ENCODE assay signal across 2 cellular contexts in genomic region chr14:61478971-61479473, GRCh38.
TF ChIP-seq lines count a peak whose summit lies in the region.

No MANE protein-coding gene starts in this region.

TF ChIP-seq in liver, 16 proteins besides CTCF, POLR2A, EP300 and RAD21 (continued from another document):
- no peak for TF ChIP-seq YY1 (IDR thresholded peaks at IDR 0.05)
- TF ChIP-seq JUND (IDR thresholded peaks at IDR 0.05), result no peak
- TF ChIP-seq FOXA1 (IDR thresholded peaks at IDR 0.05), result no peak
- TF ChIP-seq FOXA2 (IDR thresholded peaks at IDR 0.05), result no peak
- no peak for TF ChIP-seq TAF1 (conservative IDR thresholded peaks at IDR 0.05)
- TF ChIP-seq, protein P1, sequence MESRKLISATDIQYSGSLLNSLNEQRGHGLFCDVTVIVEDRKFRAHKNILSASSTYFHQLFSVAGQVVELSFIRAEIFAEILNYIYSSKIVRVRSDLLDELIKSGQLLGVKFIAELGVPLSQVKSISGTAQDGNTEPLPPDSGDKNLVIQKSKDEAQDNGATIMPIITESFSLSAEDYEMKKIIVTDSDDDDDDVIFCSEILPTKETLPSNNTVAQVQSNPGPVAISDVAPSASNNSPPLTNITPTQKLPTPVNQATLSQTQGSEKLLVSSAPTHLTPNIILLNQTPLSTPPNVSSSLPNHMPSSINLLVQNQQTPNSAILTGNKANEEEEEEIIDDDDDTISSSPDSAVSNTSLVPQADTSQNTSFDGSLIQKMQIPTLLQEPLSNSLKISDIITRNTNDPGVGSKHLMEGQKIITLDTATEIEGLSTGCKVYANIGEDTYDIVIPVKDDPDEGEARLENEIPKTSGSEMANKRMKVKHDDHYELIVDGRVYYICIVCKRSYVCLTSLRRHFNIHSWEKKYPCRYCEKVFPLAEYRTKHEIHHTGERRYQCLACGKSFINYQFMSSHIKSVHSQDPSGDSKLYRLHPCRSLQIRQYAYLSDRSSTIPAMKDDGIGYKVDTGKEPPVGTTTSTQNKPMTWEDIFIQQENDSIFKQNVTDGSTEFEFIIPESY (IDR thresholded peaks at IDR 0.05), result no peak
- TF ChIP-seq SP1 (IDR thresholded peaks at IDR 0.05), result no peak
- TF ChIP-seq, protein P2, sequence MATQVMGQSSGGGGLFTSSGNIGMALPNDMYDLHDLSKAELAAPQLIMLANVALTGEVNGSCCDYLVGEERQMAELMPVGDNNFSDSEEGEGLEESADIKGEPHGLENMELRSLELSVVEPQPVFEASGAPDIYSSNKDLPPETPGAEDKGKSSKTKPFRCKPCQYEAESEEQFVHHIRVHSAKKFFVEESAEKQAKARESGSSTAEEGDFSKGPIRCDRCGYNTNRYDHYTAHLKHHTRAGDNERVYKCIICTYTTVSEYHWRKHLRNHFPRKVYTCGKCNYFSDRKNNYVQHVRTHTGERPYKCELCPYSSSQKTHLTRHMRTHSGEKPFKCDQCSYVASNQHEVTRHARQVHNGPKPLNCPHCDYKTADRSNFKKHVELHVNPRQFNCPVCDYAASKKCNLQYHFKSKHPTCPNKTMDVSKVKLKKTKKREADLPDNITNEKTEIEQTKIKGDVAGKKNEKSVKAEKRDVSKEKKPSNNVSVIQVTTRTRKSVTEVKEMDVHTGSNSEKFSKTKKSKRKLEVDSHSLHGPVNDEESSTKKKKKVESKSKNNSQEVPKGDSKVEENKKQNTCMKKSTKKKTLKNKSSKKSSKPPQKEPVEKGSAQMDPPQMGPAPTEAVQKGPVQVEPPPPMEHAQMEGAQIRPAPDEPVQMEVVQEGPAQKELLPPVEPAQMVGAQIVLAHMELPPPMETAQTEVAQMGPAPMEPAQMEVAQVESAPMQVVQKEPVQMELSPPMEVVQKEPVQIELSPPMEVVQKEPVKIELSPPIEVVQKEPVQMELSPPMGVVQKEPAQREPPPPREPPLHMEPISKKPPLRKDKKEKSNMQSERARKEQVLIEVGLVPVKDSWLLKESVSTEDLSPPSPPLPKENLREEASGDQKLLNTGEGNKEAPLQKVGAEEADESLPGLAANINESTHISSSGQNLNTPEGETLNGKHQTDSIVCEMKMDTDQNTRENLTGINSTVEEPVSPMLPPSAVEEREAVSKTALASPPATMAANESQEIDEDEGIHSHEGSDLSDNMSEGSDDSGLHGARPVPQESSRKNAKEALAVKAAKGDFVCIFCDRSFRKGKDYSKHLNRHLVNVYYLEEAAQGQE (IDR thresholded peaks at IDR 0.05), result no peak
- TF ChIP-seq HNF4A (conservative IDR thresholded peaks at IDR 0.05), result no peak
TF ChIP-seq in liver: peak in this region for 0.

TF ChIP-seq in HepG2, 621 proteins besides CTCF, POLR2A, EP300 and RAD21 (continued from another document):
- TF ChIP-seq, protein P3, sequence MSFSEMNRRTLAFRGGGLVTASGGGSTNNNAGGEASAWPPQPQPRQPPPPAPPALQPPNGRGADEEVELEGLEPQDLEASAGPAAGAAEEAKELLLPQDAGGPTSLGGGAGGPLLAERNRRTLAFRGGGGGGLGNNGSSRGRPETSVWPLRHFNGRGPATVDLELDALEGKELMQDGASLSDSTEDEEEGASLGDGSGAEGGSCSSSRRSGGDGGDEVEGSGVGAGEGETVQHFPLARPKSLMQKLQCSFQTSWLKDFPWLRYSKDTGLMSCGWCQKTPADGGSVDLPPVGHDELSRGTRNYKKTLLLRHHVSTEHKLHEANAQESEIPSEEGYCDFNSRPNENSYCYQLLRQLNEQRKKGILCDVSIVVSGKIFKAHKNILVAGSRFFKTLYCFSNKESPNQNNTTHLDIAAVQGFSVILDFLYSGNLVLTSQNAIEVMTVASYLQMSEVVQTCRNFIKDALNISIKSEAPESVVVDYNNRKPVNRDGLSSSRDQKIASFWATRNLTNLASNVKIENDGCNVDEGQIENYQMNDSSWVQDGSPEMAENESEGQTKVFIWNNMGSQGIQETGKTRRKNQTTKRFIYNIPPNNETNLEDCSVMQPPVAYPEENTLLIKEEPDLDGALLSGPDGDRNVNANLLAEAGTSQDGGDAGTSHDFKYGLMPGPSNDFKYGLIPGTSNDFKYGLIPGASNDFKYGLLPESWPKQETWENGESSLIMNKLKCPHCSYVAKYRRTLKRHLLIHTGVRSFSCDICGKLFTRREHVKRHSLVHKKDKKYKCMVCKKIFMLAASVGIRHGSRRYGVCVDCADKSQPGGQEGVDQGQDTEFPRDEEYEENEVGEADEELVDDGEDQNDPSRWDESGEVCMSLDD (CRISPR knock-in tag; IDR thresholded peaks at IDR 0.05; ENCODE audit: borderline replicate concordance), result no peak
- TF ChIP-seq YY1 (IDR thresholded peaks at IDR 0.05; ENCODE audit: insufficient read depth, insufficient replicate concordance, low read depth, low read length), result no peak
